ENCODE assay signal across 7 cellular contexts in the genomic region with DNA sequence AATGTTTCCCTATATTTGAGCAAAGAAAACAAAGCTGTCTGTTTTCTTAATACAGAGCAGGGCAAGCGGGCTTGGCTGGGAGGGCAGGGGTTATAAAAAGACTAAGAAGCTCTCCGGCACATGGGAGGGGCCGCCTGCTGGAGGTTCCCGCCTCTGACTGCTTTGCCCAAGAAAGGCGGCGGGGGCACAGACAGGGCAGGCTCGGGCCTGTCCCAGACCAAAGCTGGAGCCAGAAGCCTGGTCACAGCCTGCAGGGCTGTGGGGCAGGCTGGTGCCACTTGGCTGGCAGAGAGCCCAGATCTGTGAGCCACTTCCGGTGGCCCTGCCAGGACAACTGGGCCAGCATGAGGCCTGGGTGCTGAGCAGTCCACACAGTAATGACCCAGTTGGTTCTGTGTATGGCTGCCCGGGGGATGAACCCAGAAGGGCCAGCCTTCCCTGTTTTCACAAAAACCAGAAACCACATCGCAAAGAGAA.
DNase-seq lines count a peak whose midpoint lies in the region; ATAC-seq and TF ChIP-seq lines count a peak whose summit lies in the region.

No MANE protein-coding gene starts in this region.

- H3F3A ChIP-seq in SU-DHL-6 (ENCODE audit: insufficient read depth): peaks cover 7% of the 10 kb centered on the region; the same call in 1 of the 2 replicates

- no peak overlapping the region for H3K4me2 ChIP-seq in SU-DHL-6 (ENCODE audit: low read depth, low read length, poor library complexity, severe bottlenecking)

- H2AFZ ChIP-seq in SU-DHL-6 (ENCODE audit: low read depth, low read length, severe bottlenecking): no peak overlapping the region

- no peaks in the 10 kb centered on the region for H3K9me2 ChIP-seq in SU-DHL-6 (replicated peaks; ENCODE audit: insufficient read depth, low read length)

- no peak overlapping the region for H3K9ac ChIP-seq in SU-DHL-6 (ENCODE audit: low read length)

- no peaks in the 10 kb centered on the region for H3K9me3 ChIP-seq in SU-DHL-6 (ENCODE audit: insufficient read depth, low read length)

- no peaks in the 10 kb centered on the region for H3K36me3 ChIP-seq in SU-DHL-6 (ENCODE audit: low read length)

- H3K4me3 ChIP-seq in SU-DHL-6 (ENCODE audit: insufficient read depth, low read length, poor library complexity, severe bottlenecking): no peak overlapping the region

- no peaks in the 10 kb centered on the region for H3K79me2 ChIP-seq in SU-DHL-6 (ENCODE audit: insufficient read depth, low read length)

- H3K27me3 ChIP-seq in SU-DHL-6 (ENCODE audit: low read length): no peaks in the 10 kb centered on the region

- peak; percentile 95 for ATAC-seq in esophagus mucosa
- ATAC-seq in GM18520 (IDR thresholded peaks at IDR 0.05; ENCODE audit: unreplicated experiment): no peak

- peak overlapping the region; percentile 55 for H3K27ac ChIP-seq in SU-DHL-6 (ENCODE audit: low read depth, low read length)

- DNase-seq in GF-D8 (lab: John Stamatoyannopoulos, UW): peak; percentile 71
- DNase-seq in NCI-H1105 treated with DMSO at 0.1 percent for 48 hours (lab: John Stamatoyannopoulos, UW): peak; percentile 95
- DNase-seq in mucosa of gallbladder (ENCODE audit: low spot score): peak; percentile 80
- peak; percentile 96 for DNase-seq in ureter (ENCODE audit: low spot score)

- no peaks in the 10 kb centered on the region for H4K20me1 ChIP-seq in SU-DHL-6 (ENCODE audit: low read depth, low read length)

- no peak for TF ChIP-seq CTCF in SU-DHL-6 (IDR thresholded peaks at IDR 0.05; ENCODE audit: insufficient read depth, low read length, poor library complexity, severe bottlenecking)
